In genomic region chr19:15402411-15403150, GRCh38 we compare ENCODE assay signal across 1 cellular context.
A peak's percentile ranks its signal among the peaks of the same experiment; 100 is the strongest.
TF ChIP-seq lines count a peak whose summit lies in the region.

No MANE protein-coding gene starts in this region.

TF ChIP-seq in HepG2, 621 proteins besides CTCF, POLR2A, EP300 and RAD21:
- TF ChIP-seq DRAP1 (CRISPR knock-in tag; IDR thresholded peaks at IDR 0.05) (no peak), AGO2 (optimal IDR thresholded peaks at IDR 0.05; ENCODE audit: low read depth, low read length) (peak; percentile 42), NONO (IDR thresholded peaks at IDR 0.05) (no peak), NONO (CRISPR knock-in tag; conservative IDR thresholded peaks at IDR 0.05) (no peak), ZBTB34 (CRISPR knock-in tag; IDR thresholded peaks at IDR 0.05) (no peak)
